8 cellular contexts compared by ENCODE assay signal in the genomic region with DNA sequence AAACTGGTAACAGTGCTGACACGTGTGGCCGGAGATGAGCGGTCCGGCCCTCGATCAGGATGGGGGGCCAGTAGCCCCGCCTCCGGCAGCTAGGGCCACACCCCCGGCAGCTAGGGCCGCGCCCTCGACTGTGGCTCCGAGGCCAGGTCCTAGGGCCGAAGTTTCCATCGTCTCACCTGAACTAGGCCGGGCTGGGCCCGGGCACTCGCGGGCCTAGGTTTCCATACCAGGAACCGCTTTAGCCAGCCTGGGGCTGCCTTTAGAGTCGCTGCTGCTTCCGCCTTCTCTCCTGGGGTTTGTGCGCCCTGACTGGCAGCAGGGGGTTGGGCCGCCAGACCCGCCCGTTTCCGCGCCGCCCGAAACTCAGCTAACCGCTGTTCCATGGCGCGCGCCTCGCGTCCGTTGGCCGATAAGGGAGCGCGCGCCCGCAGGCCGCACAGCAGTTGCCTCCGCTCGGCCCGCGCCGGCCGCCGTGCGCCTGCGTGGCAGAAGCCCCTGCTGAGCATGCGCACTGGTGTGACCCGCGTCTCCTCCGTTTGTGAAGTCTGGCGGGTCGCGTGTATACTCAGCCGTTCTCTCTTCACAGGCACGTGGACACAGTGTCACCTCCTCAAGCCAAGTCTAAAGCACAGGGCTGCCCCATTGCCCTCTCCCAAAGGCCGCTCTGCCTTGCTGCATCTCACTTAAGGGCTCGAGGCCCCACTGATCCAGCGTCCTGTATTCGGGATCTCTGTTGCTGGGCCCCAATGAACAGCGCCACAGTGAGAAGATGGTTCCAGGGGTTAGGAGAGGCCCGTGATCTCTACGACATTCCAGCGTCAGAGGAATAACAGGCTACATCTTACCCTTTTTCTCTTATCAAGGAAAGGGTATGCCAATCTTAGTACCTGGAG. TPM values are rescaled to one million over a fixed set of nuclear protein-coding genes. Genes with fewer than 3 reads are reported as not detected.
A peak's percentile ranks its signal among the peaks of the same experiment; 100 is the strongest.
DNase-seq lines count a peak whose midpoint lies in the region; ATAC-seq and TF ChIP-seq lines count a peak whose summit lies in the region.

A gene with protein sequence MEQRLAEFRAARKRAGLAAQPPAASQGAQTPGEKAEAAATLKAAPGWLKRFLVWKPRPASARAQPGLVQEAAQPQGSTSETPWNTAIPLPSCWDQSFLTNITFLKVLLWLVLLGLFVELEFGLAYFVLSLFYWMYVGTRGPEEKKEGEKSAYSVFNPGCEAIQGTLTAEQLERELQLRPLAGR (minus strand): TSS at position 480 of the 893 bp plus-strand sequence. CDS start 97 bp downstream, at position 383.

- H3K4me3 ChIP-seq in hepatocyte (peak within 1 kb of the TSS; percentile 79), aorta (ENCODE audit: low read length in 2 of 2) (peak within 1 kb of the TSS; percentile 84 to 86)

- no peaks in the 10 kb centered on the region for H3K9me2 ChIP-seq in hepatocyte (replicated peaks; ENCODE audit: insufficient read depth)

- no peak for TF ChIP-seq CTCF in hepatocyte (IDR thresholded peaks at IDR 0.05; ENCODE audit: poor library complexity)

- 3% methylated on average over 65 of the region's 68 CpGs for WGBS in hepatocyte (ENCODE audit: low lambda C conversion rate, missing lambda C conversion rate)
- 1% methylated on average over 68 of the region's 68 CpGs for WGBS in aorta, 2 donors

- H3K79me2 ChIP-seq in hepatocyte: peaks cover 20% of the 10 kb centered on the region

- H3K27me3 ChIP-seq in hepatocyte: no peaks in the 10 kb centered on the region
- no peaks in the 10 kb centered on the region for H3K27me3 ChIP-seq in aorta (ENCODE audit: control insufficient read depth in 1 of 2, insufficient read depth in 2 of 2, low read length in 1 of 2)

- H3K9me3 ChIP-seq in hepatocyte (ENCODE audit: low read depth) (no peaks in the 10 kb centered on the region), aorta (ENCODE audit: control insufficient read depth, low read length) (no peaks in the 10 kb centered on the region)

- peak; percentile 92 to 95 for DNase-seq in NCI-H2081 (lab: John Stamatoyannopoulos, UW)
- peak; percentile 85 for DNase-seq in T-helper 9 cell
- peak; percentile 97 for DNase-seq in astrocyte of the hippocampus (ENCODE audit: low read depth, low spot score)
- peak; percentile 97 for DNase-seq in hepatocyte (ENCODE audit: low spot score)
- peak; percentile 71 for DNase-seq in renal cortical epithelial cell (ENCODE audit: low read depth)
- DNase-seq in aorta: peak; percentile 95 to 97

- ATAC-seq in GM18511 (IDR thresholded peaks at IDR 0.05; ENCODE audit: unreplicated experiment) (peak; percentile 94), HG02981 (IDR thresholded peaks at IDR 0.05; ENCODE audit: unreplicated experiment) (peak; percentile 90), aorta (ENCODE audit: low FRiP score) (peak; percentile 98)

- peak within 1 kb of the TSS; percentile 98 for H3K27ac ChIP-seq in hepatocyte
- H3K27ac ChIP-seq in aorta (ENCODE audit: low read depth in 1 of 2, low read length in 2 of 2): peak within 1 kb of the TSS; percentile 9 to 76

- H3K36me3 ChIP-seq in hepatocyte (replicated peaks; ENCODE audit: insufficient read depth, low read depth) (no peaks in the 10 kb centered on the region), aorta (ENCODE audit: control insufficient read depth in 1 of 2, insufficient read depth in 2 of 2, low read length in 1 of 2) (no peaks in the 10 kb centered on the region)

- peak within 1 kb of the TSS; percentile 77 for H3K4me2 ChIP-seq in hepatocyte

- peak within 1 kb of the TSS; percentile 98 for H2AFZ ChIP-seq in hepatocyte

- H3K4me1 ChIP-seq in hepatocyte (ENCODE audit: insufficient read depth) (peaks cover 15% of the 10 kb centered on the region), aorta (ENCODE audit: control insufficient read depth in 1 of 2, insufficient read depth in 2 of 2, low read length in 2 of 2) (no peaks in the 10 kb centered on the region)

- no peaks in the 10 kb centered on the region for H4K20me1 ChIP-seq in hepatocyte (ENCODE audit: insufficient read depth, poor library complexity, severe bottlenecking)

- intact Hi-C loops in aorta (cut with DNase I): no loop called here

RNA-seq across cellular contexts. Expression of the gene that starts here (rescaled TPM):
- total RNA-seq in hepatocyte (20.8 and 23.4 TPM in 2 replicates), renal cortical epithelial cell (15.5 and 19.0 TPM in 2 replicates), aorta (10 to 100 TPM; 11.2 to 16.6 TPM)
- polyA plus RNA-seq in hepatocyte (15.7 and 16.9 TPM in 2 replicates), aorta (1 to 10 TPM; 7.8 to 9.0 TPM)

Comparison
In these comparisons a context has a peak if more than half of its experiments do, and no peak if none do; other contexts are left out.
1. Peak in every context shown above with its lines: DNase-seq, ATAC-seq, H3K4me3 ChIP-seq and H3K27ac ChIP-seq.